ENCODE assay signal across 8 cellular contexts in genomic region chr3:152835311-152836102, GRCh38. TPM values are rescaled to one million over a fixed set of nuclear protein-coding genes. Genes with fewer than 3 reads are reported as not detected.
DNase-seq lines count a peak whose midpoint lies in the region; ATAC-seq and TF ChIP-seq lines count a peak whose summit lies in the region.

No MANE protein-coding gene starts in this region.

- H3K9me3 ChIP-seq in H9 (ENCODE audit: control insufficient read depth, low read depth, low read length): no peaks in the 10 kb centered on the region
- H3K9me3 ChIP-seq in Loucy (ENCODE audit: insufficient read depth, low read depth, low read length): no peaks in the 10 kb centered on the region

- H4K8ac ChIP-seq in H9 (replicated peaks; ENCODE audit: insufficient read length, low read depth, low read length): no peak overlapping the region

- H3K9me2 ChIP-seq in Loucy (replicated peaks; ENCODE audit: low read depth, low read length): no peaks in the 10 kb centered on the region

- H3K4me3 ChIP-seq in Loucy (ENCODE audit: low read length, poor library complexity, severe bottlenecking): peak overlapping the region; percentile 82

- peaks cover 22% of the 10 kb centered on the region for H3K27me3 Mint-ChIP-seq in H9 (ENCODE audit: low read depth)
- peaks cover 56% of the 10 kb centered on the region for H3K27me3 Mint-ChIP-seq in activated CD8-positive, alpha-beta memory T cell treated with anti-CD3 and anti-CD28 coated beads, Interleukin-2, amount 10 ng/mL, durations not matched to agents 7 days and 5 days

- peak; percentile 56 for DNase-seq in activated CD8-positive, alpha-beta memory T cell treated with anti-CD3 and anti-CD28 coated beads for 24 hours
- DNase-seq in activated CD8-positive, alpha-beta memory T cell treated with anti-CD3 and anti-CD28 coated beads, Interleukin-2, amount 50 U/mL, for 4 hours: no peak
- DNase-seq in H9 (peak; percentile 52), glomerular visceral epithelial cell (ENCODE audit: extremely low spot score) (peak; percentile 42), nucleus accumbens (lab: John Stamatoyannopoulos, UW) (peak in 44 of 56 donors; percentile 4 to 71 (median 52)), HuH-7.5 (ENCODE audit: low spot score) (no peak)
- no peak for DNase-seq in activated CD8-positive, alpha-beta memory T cell treated with anti-CD3 and anti-CD28 coated beads, Interleukin-2, amount 10 ng/mL, durations not matched to agents 7 days and 5 days

- peak overlapping the region; percentile 92 to 93 for H3K4me3 Mint-ChIP-seq in H9
- H3K4me3 Mint-ChIP-seq in activated CD8-positive, alpha-beta memory T cell treated with anti-CD3 and anti-CD28 coated beads, Interleukin-2, amount 10 ng/mL, durations not matched to agents 7 days and 5 days: peak overlapping the region; percentile 79

- H3K4ac ChIP-seq in H9 (ENCODE audit: low read depth, low read length): no peak overlapping the region

- no peak overlapping the region for H4K5ac ChIP-seq in H9 (ENCODE audit: insufficient read length, low read depth, low read length)

- H2BK20ac ChIP-seq in H9 (ENCODE audit: low read depth, low read length, poor library complexity, severe bottlenecking): no peak overlapping the region

- no peak overlapping the region for H2AFZ ChIP-seq in H9 (ENCODE audit: low read length)
- peak overlapping the region; percentile 95 for H2AFZ ChIP-seq in Loucy (ENCODE audit: low read length)

- peak overlapping the region; percentile 96 to 98 (median 97) for H3K27ac Mint-ChIP-seq in H9
- no peak overlapping the region for H3K27ac Mint-ChIP-seq in activated CD8-positive, alpha-beta memory T cell treated with anti-CD3 and anti-CD28 coated beads, Interleukin-2, amount 10 ng/mL, durations not matched to agents 7 days and 5 days

- H3K36me3 ChIP-seq in Loucy (ENCODE audit: insufficient read depth, low read length): no peaks in the 10 kb centered on the region

- H3K23ac ChIP-seq in H9 (ENCODE audit: insufficient read length, low read depth, low read length): no peak overlapping the region

- no peak overlapping the region for H2BK12ac ChIP-seq in H9 (ENCODE audit: insufficient read length, low read depth, low read length)

- H3K79me2 ChIP-seq in H9 (ENCODE audit: insufficient read depth, low read length) (peaks cover 28% of the 10 kb centered on the region; the same call in 1 of the 2 replicates), Loucy (ENCODE audit: insufficient read depth, low read length) (peaks cover 22% of the 10 kb centered on the region)

- ATAC-seq in activated CD8-positive, alpha-beta memory T cell treated with anti-CD3 and anti-CD28 coated beads, Interleukin-2, amount 10 ng/mL, durations not matched to agents 7 days and 5 days: peak; percentile 59

- CTCF ChIA-PET in activated CD8-positive, alpha-beta memory T cell treated with anti-CD3 and anti-CD28 coated beads, Interleukin-2, amount 10 ng/mL, durations not matched to agents 7 days and 5 days (lab: Charles Lee): interaction anchor here (1.2 kb wide), 1 partner anchor 75 kb away, joined by 3 read pairs; no protein-coding TSS in a partner anchor

- peak overlapping the region; percentile 41 for H3K9ac ChIP-seq in H9 (ENCODE audit: extremely low read depth, insufficient read length, low read length)
- H3K9ac ChIP-seq in Loucy (ENCODE audit: low read depth, low read length, poor library complexity, severe bottlenecking): peak overlapping the region; percentile 83

- peaks cover 9% of the 10 kb centered on the region for H3K23me2 ChIP-seq in H9 (ENCODE audit: insufficient read length, low read depth, low read length, poor library complexity, severe bottlenecking)

- no CpG with 5 or more reads among the region's 74 CpGs for WGBS in H9 (ENCODE audit: extremely low coverage, insufficient read length, low lambda C conversion rate)

- no peak overlapping the region for H3K56ac ChIP-seq in H9 (ENCODE audit: insufficient read length, low read depth, low read length)

- H3K4me1 ChIP-seq in H9 (ENCODE audit: insufficient read depth, low read length) (0 out of 2 replicates have a peak, but pooled peaks cover 2% of the 10 kb centered on the region), Loucy (ENCODE audit: insufficient read depth, low read length, poor library complexity, severe bottlenecking) (peaks cover 44% of the 10 kb centered on the region)

- H3K79me1 ChIP-seq in H9 (ENCODE audit: insufficient read depth, low read depth, low read length, poor library complexity, severe bottlenecking): no peaks in the 10 kb centered on the region

- H3K27me3 ChIP-seq in H9 (ENCODE audit: insufficient read depth, low read length) (no peaks in the 10 kb centered on the region), Loucy (ENCODE audit: insufficient read depth, low read length, poor library complexity, severe bottlenecking) (no peaks in the 10 kb centered on the region)

- H2BK5ac ChIP-seq in H9 (ENCODE audit: insufficient read length, low read length): no peak overlapping the region

- no peak overlapping the region for H4K91ac ChIP-seq in H9 (ENCODE audit: insufficient read length, low read depth, low read length)

- H4K20me1 ChIP-seq in H9 (ENCODE audit: control insufficient read depth, insufficient read depth, insufficient read length): no peaks in the 10 kb centered on the region
- H4K20me1 ChIP-seq in Loucy (ENCODE audit: insufficient read depth, low read length, poor library complexity, severe bottlenecking): peaks cover 3% of the 10 kb centered on the region

- H3K9me3 Mint-ChIP-seq in H9: 0 out of 5 replicates have a peak, but pooled peaks cover 0 to 2% of the 10 kb centered on the region in 2 experiments
- no peaks in the 10 kb centered on the region for H3K9me3 Mint-ChIP-seq in activated CD8-positive, alpha-beta memory T cell treated with anti-CD3 and anti-CD28 coated beads, Interleukin-2, amount 10 ng/mL, durations not matched to agents 7 days and 5 days (ENCODE audit: low read depth)

- no peak overlapping the region for H3T11ph ChIP-seq in H9 (ENCODE audit: low read length)

- peak overlapping the region; percentile 59; the same call in 1 of the 2 replicates for H3K14ac ChIP-seq in H9 (ENCODE audit: insufficient read depth, low read length)

- H3K27ac ChIP-seq in H9 (ENCODE audit: insufficient read length, low read depth, low read length): no peak overlapping the region

- no peak overlapping the region for H2BK120ac ChIP-seq in H9 (ENCODE audit: low read depth, low read length, poor library complexity, severe bottlenecking)

- no peak overlapping the region for H2AK5ac ChIP-seq in H9 (ENCODE audit: insufficient read length, low read length)

- TF ChIP-seq CTCF in H9 (conservative IDR thresholded peaks at IDR 0.05) (peak; percentile 47), Loucy (conservative IDR thresholded peaks at IDR 0.05; ENCODE audit: low read length) (peak; percentile 50)

- H3K4me1 Mint-ChIP-seq in H9: peaks cover 32 to 36% of the 10 kb centered on the region in 2 experiments
- H3K4me1 Mint-ChIP-seq in activated CD8-positive, alpha-beta memory T cell treated with anti-CD3 and anti-CD28 coated beads, Interleukin-2, amount 10 ng/mL, durations not matched to agents 7 days and 5 days: peaks cover 14% of the 10 kb centered on the region

- peak overlapping the region; percentile 19 for H3K18ac ChIP-seq in H9 (ENCODE audit: insufficient read length, low read depth, low read length)

- H3K4me2 ChIP-seq in H9 (ENCODE audit: insufficient read depth, insufficient read length, low read length) (peak overlapping the region; percentile 84), Loucy (ENCODE audit: low read depth, low read length, poor library complexity, severe bottlenecking) (peak overlapping the region; percentile 85)

- H3K36me3 Mint-ChIP-seq in H9 (ENCODE audit: insufficient read depth in 1 of 3, low read depth in 3 of 3): peaks cover 0 to 25% (median 4%) of the 10 kb centered on the region in 3 experiments; a peak in 4 of 7 replicates
- no peaks in the 10 kb centered on the region for H3K36me3 Mint-ChIP-seq in activated CD8-positive, alpha-beta memory T cell treated with anti-CD3 and anti-CD28 coated beads, Interleukin-2, amount 10 ng/mL, durations not matched to agents 7 days and 5 days

- H2BK15ac ChIP-seq in H9 (ENCODE audit: low read depth, low read length): no peak overlapping the region

- H3F3A ChIP-seq in Loucy (ENCODE audit: low read depth): 0 out of 2 replicates have a peak, but pooled peaks cover 3% of the 10 kb centered on the region

RNA-seq across cellular contexts. Expression of gene P2RY1, which starts 0.6 kb away (rescaled TPM):
- 6.3 and 6.4 TPM in 2 replicates for total RNA-seq in H9 (2021)
- 1 to 10 TPM in 1 of 2 experiments, under 1 TPM in 1; 0.35 to 1.1 TPM for total RNA-seq in activated CD8-positive, alpha-beta memory T cell treated with anti-CD3 and anti-CD28 coated beads, Interleukin-2, amount 10 ng/mL, durations not matched to agents 7 days and 5 days

Comparison
In these comparisons a context has a peak if more than half of its experiments do, and no peak if none do; other contexts are left out.
1. DNase-seq: peak in activated CD8-positive, alpha-beta memory T cell treated with anti-CD3 and anti-CD28 coated beads for 24 hours (single experiment), H9 (single experiment), glomerular visceral epithelial cell (single experiment) and nucleus accumbens (44 of 56); none in activated CD8-positive, alpha-beta memory T cell treated with anti-CD3 and anti-CD28 coated beads, Interleukin-2, amount 50 U/mL, for 4 hours (single experiment), activated CD8-positive, alpha-beta memory T cell treated with anti-CD3 and anti-CD28 coated beads, Interleukin-2, amount 10 ng/mL, durations not matched to agents 7 days and 5 days (single experiment) and HuH-7.5 (single experiment).